In the genomic region with DNA sequence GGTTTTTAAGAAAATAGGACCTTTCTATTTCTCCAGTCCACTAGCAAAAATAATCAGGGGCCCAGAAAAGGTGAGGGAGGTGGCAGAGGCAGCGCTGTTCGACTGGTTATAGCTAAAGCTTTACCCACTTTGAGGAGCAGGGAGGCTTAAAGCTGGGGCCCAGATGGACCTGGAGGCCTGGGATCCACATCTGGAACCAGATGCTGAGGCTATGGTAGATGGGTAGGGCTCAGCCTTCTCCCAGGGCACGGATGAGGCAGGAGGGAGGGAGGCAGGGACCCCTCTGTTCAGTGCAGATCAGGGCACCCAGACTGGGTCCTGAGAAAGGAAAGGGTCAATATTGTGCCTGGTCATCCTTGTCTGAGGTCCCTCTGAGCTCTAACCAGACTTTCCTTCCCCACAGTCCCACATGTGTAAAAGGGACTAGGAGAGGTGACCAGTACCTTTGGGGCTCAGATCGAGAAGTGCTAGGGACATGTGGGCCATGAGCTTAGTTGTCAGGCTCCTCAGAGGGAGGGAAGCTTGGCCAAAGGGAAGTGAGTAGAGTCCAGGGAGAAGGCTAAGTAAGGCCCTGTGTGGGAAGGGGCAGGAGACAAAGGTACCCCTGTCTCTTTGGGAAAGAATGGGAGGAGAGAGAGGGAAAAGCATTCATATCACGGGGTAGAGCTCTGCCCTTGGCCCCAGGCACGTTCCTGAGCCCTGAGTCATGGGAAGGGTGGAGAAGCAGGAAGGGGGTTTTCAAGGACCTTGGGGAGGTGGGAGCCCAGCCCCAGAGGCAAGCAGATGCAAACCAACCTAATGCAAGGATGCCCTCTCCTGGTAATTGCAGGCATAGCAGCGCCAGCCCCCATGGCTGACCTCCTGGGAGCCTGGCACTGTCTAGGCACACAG, we compare ENCODE assay signal across 8 cellular contexts. TPM values are rescaled to one million over a fixed set of nuclear protein-coding genes. Genes with fewer than 3 reads are reported as not detected.
DNase-seq lines count a peak whose midpoint lies in the region; ATAC-seq, FAIRE-seq and TF ChIP-seq lines count a peak whose summit lies in the region.

No MANE protein-coding gene starts in this region.

- CTCF ChIA-PET in A673 (lab: Charles Lee) = interaction anchor here (0.6 to 6.6 kb wide), 15 partner anchors 11 to 567 kb away, joined by 3 to 56 read pairs (median 4); partner anchors contain the start of gene KHDC4

- peak; percentile 90 for FAIRE-seq in GM19239 (lab: Jason Lieb, UNC)

- DNase-seq in A673 (ENCODE audit: low spot score) (peak; percentile 97), GM19239 (ENCODE audit: insufficient read length, low spot score) (peak; percentile 74), NCI-H2196 treated with DMSO at 0.1 percent for 48 hours (lab: John Stamatoyannopoulos, UW; ENCODE audit: unreplicated experiment) (peak; percentile 70), left kidney (ENCODE audit: low read depth, low spot score) (peak; percentile 93)
- peak; percentile 72 to 84 for DNase-seq in activated CD4-positive, alpha-beta T cell treated with anti-CD3 and anti-CD28 coated beads for 24 hours (ENCODE audit: low read depth in 2 of 2)
- DNase-seq in stimulated activated CD4-positive, alpha-beta T cell treated with anti-CD3 and anti-CD28 coated beads, Interleukin-1b, Interleukin-23, amount 100 ng/mL, for 4 hours (ENCODE audit: low read depth in 2 of 2) = peak; percentile 75 to 79

- no peak for ATAC-seq in HG03108 (IDR thresholded peaks at IDR 0.05; ENCODE audit: unreplicated experiment)

- peaks cover 47% of the 10 kb centered on the region for H3K4me1 ChIP-seq in A673 (ENCODE audit: insufficient read depth, low read length, poor library complexity, severe bottlenecking)

- peak overlapping the region; percentile 86 for H3K27ac ChIP-seq in A673 (ENCODE audit: low read depth, low read length, poor library complexity, severe bottlenecking)
- H3K27ac ChIP-seq in cingulate gyrus (ENCODE audit: low read depth, low read length) = peak overlapping the region; percentile 73

- TF ChIP-seq CTCF in A673 (conservative IDR thresholded peaks at IDR 0.05; ENCODE audit: low read depth, low read length) = peak; percentile 98

- no peaks in the 10 kb centered on the region for H3K9me3 ChIP-seq in A673 (ENCODE audit: low read depth, low read length, poor library complexity, severe bottlenecking)

- no peaks in the 10 kb centered on the region for H3K27me3 ChIP-seq in A673 (replicated peaks; ENCODE audit: insufficient read depth, low read depth, low read length, poor library complexity)

- BruUV-seq in A673 (replicated peaks; lab: Mats Ljungman, UMichigan) = TSS peak; percentile 89

- intact Hi-C loops in A673 (cut with micrococcal nuclease; ENCODE audit: unreplicated experiment) = loop anchor here (1.0 to 10.0 kb wide), 3 partner anchors 40 to 191 kb away; partner anchors contain the start of gene SSR2

- peaks cover 37% of the 10 kb centered on the region for H3K36me3 ChIP-seq in A673 (ENCODE audit: insufficient read depth, low read length, poor library complexity, severe bottlenecking)

- H3K4me3 ChIP-seq in A673 (ENCODE audit: low read depth, low read length, poor library complexity, severe bottlenecking) = no peak overlapping the region

- POLR2A ChIA-PET in A673 (lab: Charles Lee; ENCODE audit: low non-redundant PET) = no interaction called here

RNA-seq across cellular contexts. Expression of gene LMNA, which starts 15.4 kb away (rescaled TPM):
- total RNA-seq in A673 (2021) = 204 and 225 TPM in 2 replicates

RNA-seq across cellular contexts. Expression of gene SEMA4A, which starts 23.5 kb away (rescaled TPM):
- total RNA-seq in A673 (2021) = 0.77 and 0.92 TPM in 2 replicates

RNA-seq across cellular contexts. Expression of gene MEX3A, which starts 47.7 kb away (rescaled TPM):
- total RNA-seq in A673 (2021) = 90.0 and 92.5 TPM in 2 replicates
